ENCODE assay signal across 1 cellular context in genomic region chr9:137776306-137776995, GRCh38.
TF ChIP-seq lines count a peak whose summit lies in the region.

No MANE protein-coding gene starts in this region.

TF ChIP-seq in IMR-90, 13 proteins besides CTCF, POLR2A, EP300 and RAD21 (continued from another document):
- TF ChIP-seq ELK1 (IDR thresholded peaks at IDR 0.05; ENCODE audit: borderline replicate concordance, low read depth, low read length) (no peak), MXI1 (IDR thresholded peaks at IDR 0.05; ENCODE audit: borderline replicate concordance, low read depth, low read length) (no peak)
